ENCODE assay signal across 8 cellular contexts in genomic region chr20:63216041-63216848, GRCh38. TPM values are rescaled to one million over a fixed set of nuclear protein-coding genes. Genes with fewer than 3 reads are reported as not detected.
DNase-seq lines count a peak whose midpoint lies in the region; ATAC-seq and TF ChIP-seq lines count a peak whose summit lies in the region.

TSS of gene YTHDF1 (minus strand) at chr20:63216131. CDS start at chr20:63215892, 239 bp downstream.

- DNase-seq in DMS153 treated with DMSO at 0.1 percent for 48 hours (lab: John Stamatoyannopoulos, UW; ENCODE audit: unreplicated experiment) = peak; percentile 95
- DNase-seq in Jurkat, Clone E6-1 (ENCODE audit: low read depth, low spot score) = peak; percentile 89
- DNase-seq in PC-3 = peak; percentile 97
- peak; percentile 97 for DNase-seq in activated T-cell treated with anti-CD3 and anti-CD28 coated beads for 48 hours (ENCODE audit: low read depth)
- DNase-seq in epithelial cell of proximal tubule (ENCODE audit: low read depth) = no peak
- DNase-seq in stimulated activated CD8-positive, alpha-beta memory T cell treated with anti-CD3 and anti-CD28 coated beads, Interleukin-4, amount 100 ng/mL, for 4 hours (ENCODE audit: low read depth in 2 of 2, low spot score in 1 of 2) = peak; percentile 84 to 92

- POLR2A ChIA-PET in PC-3 (lab: Charles Lee; ENCODE audit: unreplicated experiment) = no interaction called here

- intact Hi-C loops in PC-3 (cut with micrococcal nuclease) = loop anchor here (1.0 kb wide), 1 partner anchor 20 kb away; no protein-coding TSS in a partner anchor

- H3K4me1 ChIP-seq in PC-3 (ENCODE audit: insufficient read depth, low read length) (peaks cover 36% of the 10 kb centered on the region), mucosa of rectum (ENCODE audit: control insufficient read depth in 2 of 2, insufficient read depth in 2 of 2, low read length in 2 of 2) (peaks cover 13% of the 10 kb centered on the region in 2 donors)

- H3K36me3 ChIP-seq in PC-3 (ENCODE audit: low read depth, low read length) = peaks cover 29% of the 10 kb centered on the region
- H3K36me3 ChIP-seq in mucosa of rectum (ENCODE audit: control insufficient read depth in 2 of 2, insufficient read depth in 2 of 2, low read length in 2 of 2) = peaks cover 13 to 31% of the 10 kb centered on the region in 2 donors

- no peaks in the 10 kb centered on the region for H3K9me3 ChIP-seq in PC-3 (ENCODE audit: low read length)
- no peaks in the 10 kb centered on the region for H3K9me3 ChIP-seq in mucosa of rectum (ENCODE audit: control insufficient read depth in 2 of 2, low read length in 2 of 2)

- H3F3A ChIP-seq in PC-3 (ENCODE audit: low read length, unreplicated experiment) = no peaks in the 10 kb centered on the region

- CTCF ChIA-PET in PC-3 (lab: Charles Lee) = interaction anchor here (0.5 kb wide), 1 partner anchor 49 kb away, joined by 3 read pairs; no protein-coding TSS in a partner anchor

- peaks cover 45% of the 10 kb centered on the region for H3K79me2 ChIP-seq in PC-3 (ENCODE audit: low read length)

- peak within 1 kb of the TSS; percentile 99 for H3K4me2 ChIP-seq in PC-3 (ENCODE audit: low read length)

- H3K9me2 ChIP-seq in PC-3 (replicated peaks; ENCODE audit: low read length) = no peaks in the 10 kb centered on the region

- ATAC-seq in GM21717 (IDR thresholded peaks at IDR 0.05; ENCODE audit: unreplicated experiment) (peak; percentile 73), PC-3 (peak; percentile 89)

- peaks cover 41% of the 10 kb centered on the region for H4K20me1 ChIP-seq in PC-3 (ENCODE audit: low read length)

- H3K4me3 ChIP-seq in Jurkat, Clone E6-1 (ENCODE audit: low read length) = peak within 1 kb of the TSS; percentile 84
- H3K4me3 ChIP-seq in PC-3 (ENCODE audit: low read length) (peak within 1 kb of the TSS; percentile 100), epithelial cell of proximal tubule (ENCODE audit: low read depth, low read length) (peak within 1 kb of the TSS; percentile 90), mucosa of rectum (ENCODE audit: low read length in 2 of 2) (peak within 1 kb of the TSS; percentile 83)

- H3K27me3 ChIP-seq in PC-3 (ENCODE audit: low read length) = no peaks in the 10 kb centered on the region
- H3K27me3 ChIP-seq in mucosa of rectum (ENCODE audit: control insufficient read depth in 2 of 2, insufficient read depth in 2 of 2, low read length in 2 of 2) = peaks cover 0 to 3% of the 10 kb centered on the region in 2 donors

- TF ChIP-seq CTCF in PC-3 (conservative IDR thresholded peaks at IDR 0.05; ENCODE audit: low read depth, low read length) (no peak), epithelial cell of proximal tubule (conservative IDR thresholded peaks at IDR 0.05; ENCODE audit: low read depth, low read length) (no peak)

- peak within 1 kb of the TSS; percentile 95 for H2AFZ ChIP-seq in PC-3 (ENCODE audit: low read length)

- H3K9ac ChIP-seq in PC-3 (ENCODE audit: low read length) (peak within 1 kb of the TSS; percentile 98), mucosa of rectum (ENCODE audit: low read depth in 1 of 2, low read length in 2 of 2) (peak within 1 kb of the TSS; percentile 84)

- H3K27ac ChIP-seq in PC-3 (ENCODE audit: low read length) = peak within 1 kb of the TSS; percentile 31
- peak within 1 kb of the TSS; percentile 73 to 85 for H3K27ac ChIP-seq in mucosa of rectum (ENCODE audit: low read depth in 2 of 2, low read length in 2 of 2)

- BruUV-seq in PC-3 (replicated peaks; lab: Mats Ljungman, UMichigan) = TSS peak; percentile 82

RNA-seq across cellular contexts. Expression of gene YTHDF1, which starts in this region (rescaled TPM):
- polyA plus RNA-seq in Jurkat, Clone E6-1 (2012; ENCODE audit: insufficient read depth, insufficient read length) = 24.9 TPM
- total RNA-seq in PC-3 (2014; rRNA removed) (30.0 and 34.0 TPM in 2 replicates), epithelial cell of proximal tubule (20.4 and 30.5 TPM in 2 replicates)
